ENCODE assay signal across 8 cellular contexts in genomic region chr4:73257995-73258667, GRCh38. TPM values are rescaled to one million over a fixed set of nuclear protein-coding genes. Genes with fewer than 3 reads are reported as not detected.
DNase-seq lines count a peak whose midpoint lies in the region; ATAC-seq and TF ChIP-seq lines count a peak whose summit lies in the region.

No MANE protein-coding gene starts in this region.

- no peak for TF ChIP-seq POLR2A in esophagus muscularis mucosa (IDR thresholded peaks at IDR 0.05; ENCODE audit: low read depth)

- TF ChIP-seq EP300 in esophagus muscularis mucosa (IDR thresholded peaks at IDR 0.05), result no peak

- peaks cover 69% of the 10 kb centered on the region for H3K4me1 Mint-ChIP-seq in activated B cell treated with CpG ODN at 0.5 μM for 24 hours
- H3K4me1 Mint-ChIP-seq in natural killer cell treated with Interleukin-12 subunit alpha and Interleukin-12 subunit beta and Interleukin-15 and Interleukin-18, amount 100 ng/mL, for 72 hours (ENCODE audit: low read depth in 2 of 2), result peaks cover 34 to 46% of the 10 kb centered on the region in 2 donors

- ATAC-seq in GM21423 (IDR thresholded peaks at IDR 0.05; ENCODE audit: unreplicated experiment) (peak; percentile 29), activated B cell treated with CpG ODN at 0.5 μM for 24 hours (ENCODE audit: low read depth) (peak; percentile 35)
- peak; percentile 0 for ATAC-seq in natural killer cell treated with Interleukin-12 subunit alpha and Interleukin-12 subunit beta and Interleukin-15 and Interleukin-18, amount 100 ng/mL, for 72 hours

- H3K27ac ChIP-seq in HL-60 (replicated peaks), result peak overlapping the region; percentile 99
- H3K27ac ChIP-seq in esophagus muscularis mucosa (replicated peaks in 1 of 4), result peak overlapping the region; percentile 94 to 98 (median 96)

- peaks cover 53 to 66% (median 62%) of the 10 kb centered on the region in 4 donors for H3K4me1 ChIP-seq in esophagus muscularis mucosa

- intact Hi-C loops in activated B cell treated with CpG ODN at 0.5 μM for 24 hours (cut with micrococcal nuclease) (loop anchor here (1.0 to 5.0 kb wide), 10 partner anchors 13 to 901 kb away; partner anchors contain the start of gene MTHFD2L), esophagus muscularis mucosa (cut with DNase I) (loop anchor here (2.0 to 5.0 kb wide), 2 partner anchors 111 to 189 kb away; partner anchors contain the start of gene COX18)

- H3K4me3 ChIP-seq in HL-60 (replicated peaks; ENCODE audit: insufficient read depth, low read length) (peak overlapping the region; percentile 93), esophagus muscularis mucosa (peak overlapping the region; percentile 80 to 98 (median 86))

- no peaks in the 10 kb centered on the region for H3K27me3 Mint-ChIP-seq in activated B cell treated with CpG ODN at 0.5 μM for 24 hours
- no peaks in the 10 kb centered on the region for H3K27me3 Mint-ChIP-seq in natural killer cell treated with Interleukin-12 subunit alpha and Interleukin-12 subunit beta and Interleukin-15 and Interleukin-18, amount 100 ng/mL, for 72 hours

- H3K27me3 ChIP-seq in HL-60 (ENCODE audit: insufficient read depth, poor library complexity, severe bottlenecking), result no peaks in the 10 kb centered on the region
- H3K27me3 ChIP-seq in esophagus muscularis mucosa, result no peaks in the 10 kb centered on the region

- CTCF ChIA-PET in activated B cell treated with CpG ODN at 0.5 μM for 24 hours (lab: Charles Lee), result interaction anchor here (1.1 to 2.8 kb wide), 5 partner anchors 35 to 188 kb away, joined by 3 to 14 read pairs (median 4); no protein-coding TSS in a partner anchor

- peak overlapping the region; percentile 99 for H3K27ac Mint-ChIP-seq in activated B cell treated with CpG ODN at 0.5 μM for 24 hours
- peak overlapping the region; percentile 93 to 97 for H3K27ac Mint-ChIP-seq in natural killer cell treated with Interleukin-12 subunit alpha and Interleukin-12 subunit beta and Interleukin-15 and Interleukin-18, amount 100 ng/mL, for 72 hours

- DNase-seq in activated CD4-positive, alpha-beta T cell treated with anti-CD3 and anti-CD28 coated beads for 4 hours, result peak; percentile 28 to 37
- no peak for DNase-seq in activated CD4-positive, alpha-beta T cell treated with anti-CD3 and anti-CD28 coated beads for 1 hour
- peak; percentile 29 to 38 for DNase-seq in HL-60 (ENCODE audit: low read depth in 1 of 2, low spot score in 1 of 2)
- DNase-seq in activated B cell treated with CpG ODN at 0.5 μM for 24 hours, result no peak
- DNase-seq in esophagus muscularis mucosa (ENCODE audit: extremely low spot score), result no peak
- DNase-seq in natural killer cell treated with Interleukin-12 subunit alpha and Interleukin-12 subunit beta and Interleukin-15 and Interleukin-18, amount 100 ng/mL, for 72 hours (ENCODE audit: low spot score), result no peak
- DNase-seq in A172 (ENCODE audit: low spot score), result no peak

- 0% methylated on average over 26 of the region's 54 CpGs for WGBS in esophagus muscularis mucosa

- H3K36me3 ChIP-seq in esophagus muscularis mucosa, result no peaks in the 10 kb centered on the region

- H3K9me3 ChIP-seq in esophagus muscularis mucosa, result no peaks in the 10 kb centered on the region

- H3K4me3 Mint-ChIP-seq in activated B cell treated with CpG ODN at 0.5 μM for 24 hours, result peak overlapping the region; percentile 98
- peak overlapping the region; percentile 98 for H3K4me3 Mint-ChIP-seq in natural killer cell treated with Interleukin-12 subunit alpha and Interleukin-12 subunit beta and Interleukin-15 and Interleukin-18, amount 100 ng/mL, for 72 hours

- TF ChIP-seq CTCF in HL-60 (IDR thresholded peaks at IDR 0.05; ENCODE audit: insufficient read depth, low read length) (no peak), activated B cell treated with CpG ODN at 0.5 μM for 24 hours (IDR thresholded peaks at IDR 0.05) (no peak), esophagus muscularis mucosa (IDR thresholded peaks at IDR 0.05) (peak; percentile 13 to 33 (median 15))

- peaks cover 31% of the 10 kb centered on the region for H3K36me3 Mint-ChIP-seq in activated B cell treated with CpG ODN at 0.5 μM for 24 hours (ENCODE audit: low read depth)
- H3K36me3 Mint-ChIP-seq in natural killer cell treated with Interleukin-12 subunit alpha and Interleukin-12 subunit beta and Interleukin-15 and Interleukin-18, amount 100 ng/mL, for 72 hours, result peaks cover 6% of the 10 kb centered on the region

- H3K9me3 Mint-ChIP-seq in activated B cell treated with CpG ODN at 0.5 μM for 24 hours, result no peaks in the 10 kb centered on the region
- H3K9me3 Mint-ChIP-seq in natural killer cell treated with Interleukin-12 subunit alpha and Interleukin-12 subunit beta and Interleukin-15 and Interleukin-18, amount 100 ng/mL, for 72 hours, result no peaks in the 10 kb centered on the region

- POLR2A ChIA-PET in activated B cell treated with CpG ODN at 0.5 μM for 24 hours (lab: Charles Lee), result interaction anchor here (0.6 to 4.7 kb wide), 21 partner anchors 9 to 926 kb away, joined by 3 to 69 read pairs (median 4); partner anchors contain the start of gene COX18

RNA-seq across cellular contexts. Expression of gene ANKRD17, which starts 0.5 kb away (rescaled TPM):
- 54.1 and 61.4 TPM in 2 replicates for total RNA-seq in activated B cell treated with CpG ODN at 0.5 μM for 24 hours
- total RNA-seq in esophagus muscularis mucosa, result 10 to 100 TPM; 47.9 to 58.1 (median 54.7) TPM
- total RNA-seq in natural killer cell treated with Interleukin-12 subunit alpha and Interleukin-12 subunit beta and Interleukin-15 and Interleukin-18, amount 100 ng/mL, for 72 hours, result 10 to 100 TPM; 63.5 to 88.6 TPM
- total RNA-seq in A172 (2014; rRNA removed; shearing (Covaris generic)), result 16.8 and 17.6 TPM in 2 replicates

Comparison
In these comparisons a context has a peak if more than half of its experiments do, and no peak if none do; other contexts are left out.
1. DNase-seq: peak in activated CD4-positive, alpha-beta T cell treated with anti-CD3 and anti-CD28 coated beads for 4 hours (2 of 2) and HL-60 (2 of 2); none in activated CD4-positive, alpha-beta T cell treated with anti-CD3 and anti-CD28 coated beads for 1 hour (single experiment), activated B cell treated with CpG ODN at 0.5 μM for 24 hours (single experiment), esophagus muscularis mucosa (single experiment), natural killer cell treated with Interleukin-12 subunit alpha and Interleukin-12 subunit beta and Interleukin-15 and Interleukin-18, amount 100 ng/mL, for 72 hours (single experiment) and A172 (single experiment).
2. CTCF ChIP-seq: peak in esophagus muscularis mucosa (3 of 3); none in HL-60 (single experiment) and activated B cell treated with CpG ODN at 0.5 μM for 24 hours (single experiment).
3. Peak in every context shown above with its lines, with median percentiles within 50 percentile points of each other: ATAC-seq.